8 cellular contexts compared by ENCODE assay signal in the genomic region with DNA sequence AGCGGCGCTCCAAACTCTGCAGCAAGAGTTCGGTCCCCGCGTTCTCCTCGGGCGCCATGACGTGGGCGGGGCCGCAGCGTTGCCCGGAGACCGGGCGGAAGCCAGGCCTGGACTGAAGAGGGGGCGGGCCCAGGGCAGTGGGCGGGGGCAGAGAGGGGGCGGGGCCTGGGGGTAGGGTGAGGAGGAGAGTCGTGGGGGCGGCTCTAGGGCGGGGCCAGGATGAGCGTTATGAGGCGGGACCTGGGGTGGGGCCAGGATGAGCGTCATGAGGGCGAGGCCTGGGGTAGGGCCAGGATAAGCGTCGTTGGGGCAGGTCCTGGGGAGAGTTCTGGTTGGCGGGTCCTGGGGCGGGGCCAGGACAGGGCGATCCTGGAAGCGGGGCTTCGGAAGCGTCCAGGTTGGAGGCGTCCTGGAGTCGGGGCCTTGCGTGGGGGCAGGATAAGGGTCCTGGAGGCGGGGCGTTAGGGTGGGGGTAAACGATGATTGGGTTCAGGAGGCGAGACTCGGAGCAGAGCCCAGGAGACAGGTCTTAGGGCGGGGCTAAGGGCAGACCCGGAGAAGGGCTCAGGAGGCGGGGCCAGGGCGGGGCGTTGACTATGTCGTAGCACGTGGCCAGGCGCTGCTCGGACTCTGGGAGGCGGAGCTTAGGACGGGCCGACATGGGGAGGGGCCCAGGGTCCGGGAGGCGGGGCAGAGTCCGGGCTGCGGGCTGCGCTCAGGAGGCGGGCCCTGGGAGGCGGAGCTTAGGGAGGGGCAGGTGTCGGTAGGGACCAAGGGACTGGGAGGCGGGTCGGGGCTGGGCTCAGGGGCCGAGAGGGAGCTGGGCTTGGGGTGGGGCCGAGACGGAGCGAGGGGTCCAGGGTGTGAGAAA.
DNase-seq lines count a peak whose midpoint lies in the region; ATAC-seq and TF ChIP-seq lines count a peak whose summit lies in the region.
"Not testable (repeated sequence)": the region's sequence is repeated elsewhere in the genome, so short reads cannot be mapped to it uniquely, and the experiment has no call there.

No MANE protein-coding gene starts in this region.

- H3K36me3 ChIP-seq in osteoblast (ENCODE audit: insufficient read depth, low read length), result not testable (repeated sequence)

- TF ChIP-seq CTCF in osteoblast (IDR thresholded peaks at IDR 0.05; ENCODE audit: extremely low read depth, low read depth, low read length), result not testable (repeated sequence)

- ATAC-seq in HG02642 (IDR thresholded peaks at IDR 0.05; ENCODE audit: poor library complexity, unreplicated experiment), result peak; percentile 94

- H3K4me2 ChIP-seq in osteoblast (ENCODE audit: insufficient read depth, low read length), result peak overlapping the region; percentile 84

- H3K4me1 ChIP-seq in osteoblast (ENCODE audit: insufficient read depth, low read length), result not testable (repeated sequence)

- intact Hi-C loops in head of caudate nucleus (cut with DNase I), result not testable (repeated sequence)

- not testable (repeated sequence) for H4K20me1 ChIP-seq in osteoblast (ENCODE audit: insufficient read depth, low read length)

- not testable (repeated sequence) for H3K27me3 ChIP-seq in osteoblast (ENCODE audit: insufficient read depth, low read length)

- peak overlapping the region; percentile 91 for H2AFZ ChIP-seq in osteoblast (ENCODE audit: low read length)

- H3K79me2 ChIP-seq in osteoblast (ENCODE audit: insufficient read depth, low read length), result not testable (repeated sequence)

- H3K27ac ChIP-seq in osteoblast (ENCODE audit: low read depth, low read length) (peak overlapping the region; percentile 82), temporal lobe (ENCODE audit: low read depth, low read length) (peak overlapping the region; percentile 74)

- peak overlapping the region; percentile 82 for H3K4me3 ChIP-seq in osteoblast (ENCODE audit: insufficient read depth, low read length)

- DNase-seq in GM03348 (ENCODE audit: low spot score) (peak; percentile 98), NCI-H1436 (lab: John Stamatoyannopoulos, UW) (peak; percentile 94), SW 1271 (lab: John Stamatoyannopoulos, UW) (peak; percentile 92 to 99), head of caudate nucleus (peak; percentile 96 to 100 (median 99)), osteoblast (ENCODE audit: insufficient read length, low spot score, missing footprints) (peak; percentile 95)
- DNase-seq in activated naive CD8-positive, alpha-beta T cell treated with anti-CD3 and anti-CD28 coated beads, Interleukin-2, amount 50 U/mL, for 16 hours (ENCODE audit: low read depth, low spot score), result peak; percentile 97

- H3K9me3 ChIP-seq in osteoblast (ENCODE audit: low read depth, low read length), result not testable (repeated sequence)

Comparison
In these comparisons a context has a peak if more than half of its experiments do, and no peak if none do; other contexts are left out.
1. Peak in every context shown above with its lines: DNase-seq, ATAC-seq, H3K4me3 ChIP-seq and H3K27ac ChIP-seq.